ENCODE assay signal across 15 cellular contexts in the genomic region with DNA sequence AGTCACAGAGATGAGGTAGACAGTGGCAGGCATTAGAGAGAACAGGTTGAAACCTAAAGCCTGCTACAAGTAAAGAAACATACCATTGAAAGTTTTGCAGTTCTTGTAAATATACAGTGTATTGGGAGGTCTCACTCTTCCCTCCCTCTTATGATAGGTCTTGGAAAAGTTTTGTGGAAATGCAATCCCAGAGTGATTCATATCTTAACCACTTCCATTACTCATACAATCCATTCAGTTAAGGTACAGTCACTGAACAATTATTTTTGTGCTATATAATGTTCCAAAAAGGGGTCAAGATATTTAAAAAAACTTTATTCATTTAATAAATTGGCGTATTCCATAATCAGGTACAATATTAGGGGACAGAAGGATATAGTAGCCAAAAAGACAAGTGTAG.
A peak's percentile ranks its signal among the peaks of the same experiment; 100 is the strongest.
DNase-seq lines count a peak whose midpoint lies in the region; ATAC-seq and TF ChIP-seq lines count a peak whose summit lies in the region.
"Had no signal": no experiment of that assay in that cellular context is flagged by ENCODE, and none has a peak within 500 bp of the region (broad histone marks: within the 10 kb centered on the region; RNA-seq: fewer than 3 reads in every experiment).

No MANE protein-coding gene starts in this region.

- peak overlapping the region; percentile 8 for H3K9ac ChIP-seq in adipocyte (ENCODE audit: low read length)

- peaks cover 6% of the 10 kb centered on the region for H3K36me3 Mint-ChIP-seq in MCF 10A (ENCODE audit: insufficient read depth, unreplicated experiment)

- no peak overlapping the region for H3K27ac ChIP-seq in breast epithelium
- H3K27ac ChIP-seq: 22Rv1, cardiac muscle cell had no signal

- H3K27me3 Mint-ChIP-seq in MCF 10A (ENCODE audit: insufficient read depth, unreplicated experiment) = no peaks in the 10 kb centered on the region
- H3K27me3 Mint-ChIP-seq: activated CD4-positive, alpha-beta T cell treated with anti-CD3 and anti-CD28 coated beads for 36 hours had no signal

- DNase-seq in MCF 10A (ENCODE audit: unreplicated experiment) (peak; percentile 64), breast epithelium (ENCODE audit: low spot score in 2 of 2) (no peak), adipocyte (ENCODE audit: low read depth) (peak; percentile 77), fibroblast of villous mesenchyme (ENCODE audit: low read depth) (peak; percentile 56)
- no peak for DNase-seq in activated CD4-positive, alpha-beta T cell treated with anti-CD3 and anti-CD28 coated beads for 4 hours
- no peak for DNase-seq in activated CD4-positive, alpha-beta T cell treated with anti-CD3 and anti-CD28 coated beads for 48 hours
- DNase-seq: activated CD4-positive, alpha-beta T cell treated with anti-CD3 and anti-CD28 coated beads for 36 hours; DMS53; NCI-H1694 treated with DMSO at 0.1 percent for 48 hours; NCI-H774; nephron progenitor cell had no signal

- H3K4me3 ChIP-seq in breast epithelium (no peak overlapping the region), adipocyte (ENCODE audit: low read length) (peak overlapping the region; percentile 20), fibroblast of villous mesenchyme (ENCODE audit: low read depth, low read length) (no peak overlapping the region)
- H3K4me3 ChIP-seq: cardiac muscle cell had no signal

- TF ChIP-seq CTCF in MCF 10A (IDR thresholded peaks at IDR 0.05; ENCODE audit: unreplicated experiment) = no peak
- no peak for TF ChIP-seq CTCF in breast epithelium (IDR thresholded peaks at IDR 0.05)
- no peak for TF ChIP-seq CTCF in fibroblast of villous mesenchyme (IDR thresholded peaks at IDR 0.05; ENCODE audit: insufficient read depth, low read depth, low read length)

- POLR2A ChIA-PET in MCF 10A (lab: Yijun Ruan, JAX) = no interaction called here

- peaks cover 7% of the 10 kb centered on the region for H3K9me3 Mint-ChIP-seq in MCF 10A (ENCODE audit: unreplicated experiment)

- BruUV-seq in MCF 10A (replicated peaks; lab: Mats Ljungman, UMichigan) = no TSS peak

- H3K4me1 ChIP-seq in breast epithelium (no peaks in the 10 kb centered on the region), adipocyte (ENCODE audit: control insufficient read depth, insufficient read depth, low read length) (peaks cover 19% of the 10 kb centered on the region)

- peak overlapping the region; percentile 35 for H3K27ac Mint-ChIP-seq in MCF 10A (ENCODE audit: low read depth, unreplicated experiment)
- H3K27ac Mint-ChIP-seq: activated CD4-positive, alpha-beta T cell treated with anti-CD3 and anti-CD28 coated beads for 36 hours; nephron progenitor cell had no signal

- no peak for ATAC-seq in GM18498 (IDR thresholded peaks at IDR 0.05; ENCODE audit: unreplicated experiment)
- ATAC-seq in HG03025 (IDR thresholded peaks at IDR 0.05; ENCODE audit: low FRiP score, unreplicated experiment) = no peak
- ATAC-seq: activated CD4-positive, alpha-beta T cell treated with anti-CD3 and anti-CD28 coated beads for 36 hours had no signal

- H3K36me3 ChIP-seq in breast epithelium = no peaks in the 10 kb centered on the region
- no peaks in the 10 kb centered on the region for H3K36me3 ChIP-seq in adipocyte (ENCODE audit: control insufficient read depth, insufficient read depth, low read length, severe bottlenecking)
- H3K36me3 ChIP-seq: cardiac muscle cell had no signal

- no peak for TF ChIP-seq POLR2A in breast epithelium (IDR thresholded peaks at IDR 0.05)

- H3K27me3 ChIP-seq in breast epithelium = no peaks in the 10 kb centered on the region
- H3K27me3 ChIP-seq in adipocyte (replicated peaks; ENCODE audit: control insufficient read depth, insufficient read depth, low read length) = no peaks in the 10 kb centered on the region
- H3K27me3 ChIP-seq: cardiac muscle cell had no signal

- CTCF ChIA-PET in MCF 10A (lab: Yijun Ruan, JAX) = interaction anchor here (0.5 to 1.3 kb wide), 10 partner anchors 12 to 974 kb away, joined by 3 to 7 read pairs (median 3); no protein-coding TSS in a partner anchor

- intact Hi-C loops in MCF 10A (cut with micrococcal nuclease) (no loop called here), breast epithelium (cut with DNase I; ENCODE audit: low total_unique reads) (no loop called here)

- H3K9me3 ChIP-seq in breast epithelium (no peaks in the 10 kb centered on the region), adipocyte (ENCODE audit: control insufficient read depth, low read length) (peaks cover 5% of the 10 kb centered on the region)

- peaks cover 20% of the 10 kb centered on the region for H3K4me1 Mint-ChIP-seq in MCF 10A (ENCODE audit: insufficient read depth, unreplicated experiment)
- H3K4me1 Mint-ChIP-seq: activated CD4-positive, alpha-beta T cell treated with anti-CD3 and anti-CD28 coated beads for 36 hours; nephron progenitor cell had no signal

- H3K4me3 Mint-ChIP-seq in MCF 10A (ENCODE audit: unreplicated experiment) = no peak overlapping the region
- H3K4me3 Mint-ChIP-seq: activated CD4-positive, alpha-beta T cell treated with anti-CD3 and anti-CD28 coated beads for 36 hours; nephron progenitor cell had no signal

Comparison
In these comparisons a context has a peak if more than half of its experiments do, and no peak if none do; other contexts are left out.
1. DNase-seq: peak in MCF 10A (single experiment), adipocyte (single experiment) and fibroblast of villous mesenchyme (single experiment); none in breast epithelium (0 of 2), activated CD4-positive, alpha-beta T cell treated with anti-CD3 and anti-CD28 coated beads for 4 hours (0 of 2) and activated CD4-positive, alpha-beta T cell treated with anti-CD3 and anti-CD28 coated beads for 48 hours (single experiment).